In the genomic region with DNA sequence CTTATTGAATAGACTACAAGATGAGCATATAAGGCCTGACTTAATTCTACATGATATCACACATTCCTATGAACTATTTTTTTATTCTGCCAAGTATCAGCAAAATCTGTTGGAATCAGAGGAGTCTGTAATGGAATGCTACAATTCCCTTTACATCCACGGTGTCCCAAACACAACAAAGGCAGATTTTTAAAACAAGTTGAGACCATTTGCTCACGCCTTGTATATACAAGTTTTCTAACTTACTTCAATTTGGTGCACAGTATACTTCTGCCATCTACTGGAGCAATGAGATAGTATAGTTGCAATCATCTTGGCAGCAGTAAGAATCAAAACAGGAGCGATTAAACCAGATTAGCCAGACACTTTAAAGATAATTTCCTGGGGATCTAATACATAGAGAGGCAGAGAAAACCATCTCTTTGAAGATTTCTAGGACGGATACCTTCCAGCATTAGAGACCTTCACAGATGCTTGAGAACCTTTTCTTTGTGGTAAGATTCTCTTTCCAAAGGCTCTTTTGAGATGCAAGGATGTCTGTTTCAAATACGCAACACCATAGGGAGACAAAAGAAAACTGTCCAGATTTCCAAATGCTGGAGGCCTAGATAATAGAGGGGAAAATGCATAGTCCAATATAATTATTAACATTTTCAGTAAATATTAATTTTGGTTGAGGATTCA, we compare ENCODE assay signal across 8 cellular contexts.
DNase-seq lines count a peak whose midpoint lies in the region; ATAC-seq and TF ChIP-seq lines count a peak whose summit lies in the region.

No MANE protein-coding gene starts in this region.

- H3K9me3 ChIP-seq in neural progenitor cell (ENCODE audit: low read depth) = no peaks in the 10 kb centered on the region
- H3K9me3 ChIP-seq in naive thymus-derived CD4-positive, alpha-beta T cell (ENCODE audit: control insufficient read depth in 2 of 3, low read length in 3 of 3) = no peaks in the 10 kb centered on the region
- H3K9me3 ChIP-seq in colonic mucosa = no peaks in the 10 kb centered on the region
- no peaks in the 10 kb centered on the region for H3K9me3 ChIP-seq in CD4-positive, alpha-beta memory T cell (ENCODE audit: control insufficient read depth in 1 of 2, low read length in 2 of 2)

- intact Hi-C loops in naive thymus-derived CD4-positive, alpha-beta T cell (cut with micrococcal nuclease) = no loop called here
- intact Hi-C loops in colonic mucosa (cut with DNase I) = no loop called here
- intact Hi-C loops in CD4-positive, alpha-beta memory T cell (cut with micrococcal nuclease) = no loop called here

- H3K4me2 ChIP-seq in neural progenitor cell = no peak overlapping the region

- no peaks in the 10 kb centered on the region for H4K20me1 ChIP-seq in neural progenitor cell (ENCODE audit: low read depth)

- no peak overlapping the region for H3K9ac ChIP-seq in neural progenitor cell
- no peak overlapping the region for H3K9ac ChIP-seq in colonic mucosa (ENCODE audit: low read depth in 2 of 2, low read length in 2 of 2)

- no peak overlapping the region for H3K4me3 ChIP-seq in GM12875 (ENCODE audit: low read depth, low read length)
- no peak overlapping the region for H3K4me3 ChIP-seq in astrocyte of the cerebellum (ENCODE audit: low read depth, low read length)
- H3K4me3 ChIP-seq in neural progenitor cell = no peak overlapping the region
- no peak overlapping the region for H3K4me3 ChIP-seq in naive thymus-derived CD4-positive, alpha-beta T cell (ENCODE audit: low read length)
- H3K4me3 ChIP-seq in colonic mucosa = no peak overlapping the region
- no peak overlapping the region for H3K4me3 ChIP-seq in CD4-positive, alpha-beta memory T cell (ENCODE audit: low read length in 2 of 2)

- ATAC-seq in naive thymus-derived CD4-positive, alpha-beta T cell = no peak

- H3F3A ChIP-seq in neural progenitor cell (ENCODE audit: low read depth) = no peaks in the 10 kb centered on the region

- H3K36me3 ChIP-seq in neural progenitor cell (no peaks in the 10 kb centered on the region), colonic mucosa (no peaks in the 10 kb centered on the region)
- no peaks in the 10 kb centered on the region for H3K36me3 ChIP-seq in naive thymus-derived CD4-positive, alpha-beta T cell (ENCODE audit: control insufficient read depth in 2 of 3, insufficient read depth in 3 of 3, low read length in 3 of 3)
- H3K36me3 ChIP-seq in CD4-positive, alpha-beta memory T cell (ENCODE audit: insufficient read depth, low read length) = no peaks in the 10 kb centered on the region

- no peaks in the 10 kb centered on the region for H3K36me3 Mint-ChIP-seq in neural progenitor cell
- no peaks in the 10 kb centered on the region for H3K36me3 Mint-ChIP-seq in naive thymus-derived CD4-positive, alpha-beta T cell
- H3K36me3 Mint-ChIP-seq in CD4-positive, alpha-beta memory T cell = no peaks in the 10 kb centered on the region

- in situ Hi-C loops in KBM-7 (cut with MboI; ENCODE audit: low pct_unique_long_range_greater_than_20kb, low sequenced_read_pairs) (no loop called here), astrocyte of the cerebellum (cut with HindIII; ENCODE audit: low sequenced_read_pairs) (no loop called here)

- peaks cover 5% of the 10 kb centered on the region for H3K4me1 Mint-ChIP-seq in neural progenitor cell
- no peaks in the 10 kb centered on the region for H3K4me1 Mint-ChIP-seq in naive thymus-derived CD4-positive, alpha-beta T cell
- H3K4me1 Mint-ChIP-seq in CD4-positive, alpha-beta memory T cell = no peaks in the 10 kb centered on the region

- DNase-seq in KBM-7 (peak; percentile 14), astrocyte of the cerebellum (ENCODE audit: low read depth) (no peak), neural progenitor cell (ENCODE audit: low spot score) (peak; percentile 26), colonic mucosa (no peak), NCI-H2029 (lab: John Stamatoyannopoulos, UW) (no peak)
- no peak for DNase-seq in naive thymus-derived CD4-positive, alpha-beta T cell
- DNase-seq in CD4-positive, alpha-beta memory T cell = no peak

- peaks cover 3% of the 10 kb centered on the region for H3K9me3 Mint-ChIP-seq in neural progenitor cell
- peaks cover 0 to 5% (median 0%) of the 10 kb centered on the region in 11 donors for H3K9me3 Mint-ChIP-seq in naive thymus-derived CD4-positive, alpha-beta T cell
- peaks cover 0 to 7% (median 0%) of the 10 kb centered on the region in 8 donors for H3K9me3 Mint-ChIP-seq in CD4-positive, alpha-beta memory T cell

- H3K4me3 Mint-ChIP-seq in neural progenitor cell = no peak overlapping the region
- H3K4me3 Mint-ChIP-seq in naive thymus-derived CD4-positive, alpha-beta T cell = no peak overlapping the region
- no peak overlapping the region for H3K4me3 Mint-ChIP-seq in CD4-positive, alpha-beta memory T cell

- peaks cover 3% of the 10 kb centered on the region for H3K4me1 ChIP-seq in neural progenitor cell
- H3K4me1 ChIP-seq in naive thymus-derived CD4-positive, alpha-beta T cell (ENCODE audit: control insufficient read depth in 2 of 2, insufficient read depth in 2 of 2, low read length in 2 of 2) = no peaks in the 10 kb centered on the region
- H3K4me1 ChIP-seq in colonic mucosa = no peaks in the 10 kb centered on the region
- H3K4me1 ChIP-seq in CD4-positive, alpha-beta memory T cell (ENCODE audit: insufficient read depth, low read length) = no peaks in the 10 kb centered on the region

- TF ChIP-seq CTCF in GM12875 (IDR thresholded peaks at IDR 0.05; ENCODE audit: borderline replicate concordance, insufficient read depth, low read depth, low read length) (peak; percentile 17; the same call in 1 of the 2 replicates), astrocyte of the cerebellum (IDR thresholded peaks at IDR 0.05; ENCODE audit: low read depth, low read length, missing control alignments) (peak; percentile 34), neural progenitor cell (IDR thresholded peaks at IDR 0.05) (peak; percentile 63), colonic mucosa (IDR thresholded peaks at IDR 0.05) (no peak)

- no peak overlapping the region for H3K27ac ChIP-seq in neural progenitor cell
- H3K27ac ChIP-seq in naive thymus-derived CD4-positive, alpha-beta T cell (ENCODE audit: low read depth, low read length) = no peak overlapping the region
- H3K27ac ChIP-seq in colonic mucosa = no peak overlapping the region
- no peak overlapping the region for H3K27ac ChIP-seq in CD4-positive, alpha-beta memory T cell (ENCODE audit: low read depth, low read length)

- CTCF ChIA-PET in naive thymus-derived CD4-positive, alpha-beta T cell (lab: Charles Lee) = no interaction called here
- CTCF ChIA-PET in CD4-positive, alpha-beta memory T cell (lab: Charles Lee; ENCODE audit: partially characterized antibody) = no interaction called here

- H3K79me2 ChIP-seq in neural progenitor cell (ENCODE audit: low read depth) = no peaks in the 10 kb centered on the region

- no peaks in the 10 kb centered on the region for H3K27me3 Mint-ChIP-seq in neural progenitor cell (ENCODE audit: insufficient read depth, low read depth)
- H3K27me3 Mint-ChIP-seq in naive thymus-derived CD4-positive, alpha-beta T cell = no peaks in the 10 kb centered on the region
- no peaks in the 10 kb centered on the region for H3K27me3 Mint-ChIP-seq in CD4-positive, alpha-beta memory T cell

- no peak overlapping the region for H3K27ac Mint-ChIP-seq in neural progenitor cell
- no peak overlapping the region for H3K27ac Mint-ChIP-seq in naive thymus-derived CD4-positive, alpha-beta T cell
- no peak overlapping the region for H3K27ac Mint-ChIP-seq in CD4-positive, alpha-beta memory T cell

- H3K27me3 ChIP-seq in neural progenitor cell (no peaks in the 10 kb centered on the region), colonic mucosa (no peaks in the 10 kb centered on the region)
- H3K27me3 ChIP-seq in naive thymus-derived CD4-positive, alpha-beta T cell (ENCODE audit: control insufficient read depth in 2 of 2, insufficient read depth in 2 of 2, low read length in 2 of 2) = no peaks in the 10 kb centered on the region
- H3K27me3 ChIP-seq in CD4-positive, alpha-beta memory T cell (ENCODE audit: insufficient read depth, low read length) = no peaks in the 10 kb centered on the region

- POLR2A ChIA-PET in naive thymus-derived CD4-positive, alpha-beta T cell (lab: Charles Lee) = no interaction called here
- POLR2A ChIA-PET in CD4-positive, alpha-beta memory T cell (lab: Charles Lee; ENCODE audit: partially characterized antibody) = no interaction called here

- peak overlapping the region; percentile 63 for H2AFZ ChIP-seq in neural progenitor cell (replicated peaks)

Comparison
In these comparisons a context has a peak if more than half of its experiments do, and no peak if none do; other contexts are left out.
1. DNase-seq: peak in KBM-7 (single experiment) and neural progenitor cell (single experiment); none in astrocyte of the cerebellum (single experiment), naive thymus-derived CD4-positive, alpha-beta T cell (0 of 9), colonic mucosa (single experiment), NCI-H2029 (single experiment) and CD4-positive, alpha-beta memory T cell (0 of 5).